ENCODE assay signal across 25 cellular contexts in the genomic region with DNA sequence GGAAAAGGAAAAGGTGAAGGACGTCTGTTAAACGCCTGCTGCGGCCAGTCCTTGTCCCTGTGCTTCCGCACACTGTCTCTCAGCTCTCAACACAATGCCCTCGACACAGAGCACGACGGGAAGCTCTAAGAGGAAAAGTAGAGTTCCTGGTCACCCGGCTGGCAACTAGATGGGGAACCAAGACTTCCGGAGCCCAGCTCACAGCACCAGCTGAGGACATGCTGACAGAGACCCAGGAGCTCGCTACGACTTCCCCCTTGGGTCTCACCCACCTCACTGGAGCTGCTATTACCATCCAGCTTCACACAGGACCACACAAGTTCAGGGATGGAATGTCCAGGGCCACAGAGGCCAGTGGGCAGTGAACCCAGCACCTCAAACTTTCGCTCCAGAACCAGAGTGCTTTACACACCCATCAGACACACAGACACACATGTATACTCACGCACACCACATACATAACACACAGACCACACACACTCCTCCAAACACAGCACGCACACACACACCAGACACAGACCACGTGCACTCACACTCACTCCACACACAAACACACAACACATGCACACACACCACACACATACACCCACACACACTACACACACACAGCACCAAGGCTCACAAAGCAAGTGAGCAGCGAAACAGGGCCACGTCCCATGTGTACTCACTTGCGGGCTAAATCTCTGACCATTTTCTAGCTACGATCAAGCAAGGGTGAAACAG. TPM values are rescaled to one million over a fixed set of nuclear protein-coding genes. Genes with fewer than 3 reads are reported as not detected.
DNase-seq lines count a peak whose midpoint lies in the region; ATAC-seq lines count a peak whose summit lies in the region.
"Had no signal": no experiment of that assay in that cellular context is flagged by ENCODE, and none has a peak within 500 bp of the region (broad histone marks: within the 10 kb centered on the region; RNA-seq: fewer than 3 reads in every experiment).

No MANE protein-coding gene starts in this region.

- peak; percentile 34 for DNase-seq in CD1c-positive myeloid dendritic cell (ENCODE audit: extremely low spot score)
- peak; percentile 59 for DNase-seq in MV-4-11 (lab: John Stamatoyannopoulos, UW)
- peak; percentile 5 for DNase-seq in globus pallidus (ENCODE audit: low spot score)
- DNase-seq in posterior vena cava (ENCODE audit: low spot score): peak; percentile 80
- DNase-seq in T1000 (lab: John Stamatoyannopoulos, UW): no peak
- DNase-seq in kidney glomerular epithelial cell (lab: John Stamatoyannopoulos, UW): no peak
- DNase-seq in amniotic stem cell (lab: John Stamatoyannopoulos, UW): no peak
- DNase-seq: activated CD4-positive, CD25-positive, alpha-beta regulatory T cell treated with anti-CD3 and anti-CD28 coated beads, Interleukin-2, amount 50 U/mL, for 72 hours; activated CD8-positive, alpha-beta T cell treated with anti-CD3 and anti-CD28 coated beads for 36 hours; activated T-cell treated with anti-CD3 and anti-CD28 coated beads for 4 hours; CD4-positive, alpha-beta memory T cell; left cardiac atrium; mammary epithelial cell; NCI-H1436 treated with DMSO at 0.1 percent for 48 hours; NCI-H510A; NK-92 treated with Interleukin-12 subunit alpha and Interleukin-12 subunit beta, amount 100 ng/mL, for 24 hours; retina; stimulated activated naive CD8-positive, alpha-beta T cell treated with anti-CD3 and anti-CD28 coated beads, Interleukin-15, amount 100 ng/mL, for 72 hours; thyroid gland had no signal

- intact Hi-C loops in posterior vena cava (cut with DNase I): no loop called here

- ATAC-seq in HG02840 (IDR thresholded peaks at IDR 0.05; ENCODE audit: low FRiP score, unreplicated experiment): no peak
- ATAC-seq: activated CD8-positive, alpha-beta T cell treated with anti-CD3 and anti-CD28 coated beads for 36 hours; left cardiac atrium; stimulated activated naive CD8-positive, alpha-beta T cell treated with anti-CD3 and anti-CD28 coated beads, Interleukin-15, amount 100 ng/mL, for 72 hours; T-cell had no signal

RNA-seq across cellular contexts. Expression of a gene that starts 9.5 kb away (rescaled TPM):
- total RNA-seq in posterior vena cava: not detected
- total RNA-seq: activated CD8-positive, alpha-beta T cell treated with anti-CD3 and anti-CD28 coated beads for 36 hours; CD4-positive, alpha-beta memory T cell; myocyte; T-cell; thyroid gland had no signal

RNA-seq across cellular contexts. Expression of a gene that starts 39.0 kb away (rescaled TPM):
- not detected for total RNA-seq in posterior vena cava
- total RNA-seq: activated CD8-positive, alpha-beta T cell treated with anti-CD3 and anti-CD28 coated beads for 36 hours; CD4-positive, alpha-beta memory T cell; heart left ventricle; HT1080; left cardiac atrium; myocyte; osteoblast; T-cell; thyroid gland had no signal

RNA-seq across cellular contexts. Expression of a gene that starts 40.7 kb away (rescaled TPM):
- 1 to 10 TPM; 1.7 to 2.0 TPM for total RNA-seq in posterior vena cava
- total RNA-seq: HT1080 had no signal

Comparison
In these comparisons a context has a peak if more than half of its experiments do, and no peak if none do; other contexts are left out.
1. DNase-seq: peak in CD1c-positive myeloid dendritic cell (single experiment), MV-4-11 (single experiment), globus pallidus (single experiment) and posterior vena cava (single experiment); none in T1000 (single experiment), kidney glomerular epithelial cell (single experiment) and amniotic stem cell (single experiment).